Comparison of ENCODE assay signal across 1 cellular context in the genomic region with DNA sequence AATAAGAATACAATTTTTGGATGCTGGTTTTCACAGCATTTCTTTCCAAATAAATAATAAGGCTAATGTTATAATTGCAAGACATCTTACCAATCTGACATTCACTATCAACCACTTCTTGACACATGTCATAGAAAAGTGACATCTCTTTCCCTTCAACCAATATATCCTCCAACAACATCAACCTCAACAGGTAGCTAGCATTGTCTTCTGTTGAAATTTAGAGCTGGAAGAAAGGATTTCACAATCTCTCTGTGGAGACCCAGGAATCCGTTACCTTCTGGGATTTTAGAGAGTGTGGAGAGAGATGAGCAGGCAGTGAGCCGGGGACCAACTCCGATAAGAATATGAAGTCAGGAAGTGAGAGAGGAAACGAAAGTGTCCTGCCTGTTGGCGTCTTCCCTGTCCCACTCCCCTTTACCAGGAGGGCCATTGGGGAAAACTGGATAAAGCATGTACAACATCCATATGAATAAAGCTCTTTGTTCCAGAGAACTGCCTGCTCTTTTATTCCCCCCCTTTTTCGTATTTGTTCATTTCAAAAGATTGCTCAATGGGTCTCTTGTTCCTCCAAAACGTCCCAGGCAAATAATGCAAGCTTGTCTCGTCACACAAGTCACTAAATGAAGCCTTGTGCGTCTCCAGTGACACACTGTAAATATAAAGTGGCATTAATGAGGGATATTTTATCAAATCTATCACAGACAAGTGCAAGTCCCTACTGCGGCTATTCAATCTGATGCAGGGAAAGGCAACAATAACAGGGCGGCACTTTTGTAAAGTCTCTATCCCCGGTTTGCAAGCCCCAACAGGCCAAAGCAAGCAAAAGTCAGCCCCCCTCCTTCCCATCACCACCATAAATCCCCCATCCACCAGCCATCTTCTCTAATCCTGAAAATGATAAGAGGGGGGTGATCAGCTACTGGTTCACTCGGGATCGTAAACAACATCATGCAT.
A peak's percentile ranks its signal among the peaks of the same experiment; 100 is the strongest.
TF ChIP-seq lines count a peak whose summit lies in the region.

No MANE protein-coding gene starts in this region.

TF ChIP-seq in HepG2, 621 proteins besides CTCF, POLR2A, EP300 and RAD21 (continues in another document):
- TF ChIP-seq IRF2 (CRISPR knock-in tag; IDR thresholded peaks at IDR 0.05) (0 out of 2 replicates have a peak, but pooled peaks have one; percentile 30), TBX3 (IDR thresholded peaks at IDR 0.05; ENCODE audit: borderline replicate concordance) (no peak), ZEB1 (IDR thresholded peaks at IDR 0.05; ENCODE audit: insufficient replicate concordance, low read depth) (no peak), AKAP8 (CRISPR knock-in tag; IDR thresholded peaks at IDR 0.05) (no peak), MED1 (CRISPR knock-in tag; IDR thresholded peaks at IDR 0.05) (peak; percentile 37; the same call in 1 of the 2 replicates), ZNF136 (CRISPR knock-in tag; IDR thresholded peaks at IDR 0.05; ENCODE audit: low read depth) (no peak), HHEX (CRISPR knock-in tag; IDR thresholded peaks at IDR 0.05) (no peak), AKNA (CRISPR knock-in tag; IDR thresholded peaks at IDR 0.05; ENCODE audit: borderline replicate concordance) (no peak), XRCC5 (optimal IDR thresholded peaks at IDR 0.05; ENCODE audit: low read length) (no peak), HNRNPL (IDR thresholded peaks at IDR 0.05; ENCODE audit: low read depth, low read length) (no peak), TAF15 (IDR thresholded peaks at IDR 0.05; ENCODE audit: low read depth, low read length, poor library complexity, severe bottlenecking) (no peak), KMT2B (CRISPR knock-in tag; IDR thresholded peaks at IDR 0.05) (peak; percentile 56), TBX2 (CRISPR knock-in tag; IDR thresholded peaks at IDR 0.05; ENCODE audit: borderline replicate concordance) (peak; percentile 62), DNMT1 (CRISPR knock-in tag; IDR thresholded peaks at IDR 0.05) (no peak), ZFP41 (CRISPR knock-in tag; IDR thresholded peaks at IDR 0.05; ENCODE audit: borderline replicate concordance) (no peak), ZBTB20 (CRISPR knock-in tag; IDR thresholded peaks at IDR 0.05; ENCODE audit: borderline replicate concordance, low read depth) (no peak), ZNF766 (CRISPR knock-in tag; IDR thresholded peaks at IDR 0.05; ENCODE audit: borderline replicate concordance) (no peak), PREB (CRISPR knock-in tag; IDR thresholded peaks at IDR 0.05) (no peak), PHF21A (CRISPR knock-in tag; IDR thresholded peaks at IDR 0.05) (peak; percentile 90), POGK (CRISPR knock-in tag; conservative IDR thresholded peaks at IDR 0.05) (no peak), ZMYM3 (CRISPR knock-in tag; IDR thresholded peaks at IDR 0.05) (no peak), ZNF124 (CRISPR knock-in tag; IDR thresholded peaks at IDR 0.05) (no peak), ZMAT3 (CRISPR knock-in tag; conservative IDR thresholded peaks at IDR 0.05) (no peak), ZSCAN20 (CRISPR knock-in tag; IDR thresholded peaks at IDR 0.05; ENCODE audit: borderline replicate concordance) (no peak), BRF2 (CRISPR knock-in tag; IDR thresholded peaks at IDR 0.05) (no peak), ZNF512B (CRISPR knock-in tag; IDR thresholded peaks at IDR 0.05; ENCODE audit: borderline replicate concordance) (no peak), EEA1 (CRISPR knock-in tag; IDR thresholded peaks at IDR 0.05; ENCODE audit: borderline replicate concordance) (no peak), CCDC6 (CRISPR knock-in tag; IDR thresholded peaks at IDR 0.05) (0 out of 2 replicates have a peak, but pooled peaks have one; percentile 33), ZSCAN31 (CRISPR knock-in tag; IDR thresholded peaks at IDR 0.05; ENCODE audit: low read depth) (no peak), HMG20A (CRISPR knock-in tag; IDR thresholded peaks at IDR 0.05; ENCODE audit: borderline replicate concordance) (peak; percentile 52; the same call in 1 of the 2 replicates), NFKB2 (CRISPR knock-in tag; IDR thresholded peaks at IDR 0.05; ENCODE audit: borderline replicate concordance) (no peak), ZNF547 (CRISPR knock-in tag; IDR thresholded peaks at IDR 0.05) (no peak), GATAD1 (CRISPR knock-in tag; IDR thresholded peaks at IDR 0.05) (no peak; the same call in 1 of the 2 replicates), ZNF460 (CRISPR knock-in tag; IDR thresholded peaks at IDR 0.05; ENCODE audit: borderline replicate concordance) (no peak), ZNF432 (CRISPR knock-in tag; IDR thresholded peaks at IDR 0.05; ENCODE audit: borderline replicate concordance) (no peak), SRSF9 (IDR thresholded peaks at IDR 0.05; ENCODE audit: borderline replicate concordance, insufficient read depth, low read depth, low read length, poor library complexity, severe bottlenecking) (no peak), ZNF660 (CRISPR knock-in tag; IDR thresholded peaks at IDR 0.05; ENCODE audit: borderline replicate concordance, low read depth) (no peak), ZNF160 (CRISPR knock-in tag; IDR thresholded peaks at IDR 0.05) (no peak), ARHGAP35 (CRISPR knock-in tag; IDR thresholded peaks at IDR 0.05; ENCODE audit: borderline replicate concordance) (no peak), KLF15 (CRISPR knock-in tag; IDR thresholded peaks at IDR 0.05; ENCODE audit: borderline replicate concordance) (no peak), ZFP82 (CRISPR knock-in tag; IDR thresholded peaks at IDR 0.05; ENCODE audit: borderline replicate concordance) (no peak), RNF2 (conservative IDR thresholded peaks at IDR 0.05; ENCODE audit: low read depth) (no peak)
- TF ChIP-seq, protein P1, sequence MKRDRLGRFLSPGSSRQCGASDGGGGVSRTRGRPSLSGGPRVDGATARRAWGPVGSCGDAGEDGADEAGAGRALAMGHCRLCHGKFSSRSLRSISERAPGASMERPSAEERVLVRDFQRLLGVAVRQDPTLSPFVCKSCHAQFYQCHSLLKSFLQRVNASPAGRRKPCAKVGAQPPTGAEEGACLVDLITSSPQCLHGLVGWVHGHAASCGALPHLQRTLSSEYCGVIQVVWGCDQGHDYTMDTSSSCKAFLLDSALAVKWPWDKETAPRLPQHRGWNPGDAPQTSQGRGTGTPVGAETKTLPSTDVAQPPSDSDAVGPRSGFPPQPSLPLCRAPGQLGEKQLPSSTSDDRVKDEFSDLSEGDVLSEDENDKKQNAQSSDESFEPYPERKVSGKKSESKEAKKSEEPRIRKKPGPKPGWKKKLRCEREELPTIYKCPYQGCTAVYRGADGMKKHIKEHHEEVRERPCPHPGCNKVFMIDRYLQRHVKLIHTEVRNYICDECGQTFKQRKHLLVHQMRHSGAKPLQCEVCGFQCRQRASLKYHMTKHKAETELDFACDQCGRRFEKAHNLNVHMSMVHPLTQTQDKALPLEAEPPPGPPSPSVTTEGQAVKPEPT (CRISPR knock-in tag; IDR thresholded peaks at IDR 0.05; ENCODE audit: low read depth): no peak
- TF ChIP-seq, protein P2, sequence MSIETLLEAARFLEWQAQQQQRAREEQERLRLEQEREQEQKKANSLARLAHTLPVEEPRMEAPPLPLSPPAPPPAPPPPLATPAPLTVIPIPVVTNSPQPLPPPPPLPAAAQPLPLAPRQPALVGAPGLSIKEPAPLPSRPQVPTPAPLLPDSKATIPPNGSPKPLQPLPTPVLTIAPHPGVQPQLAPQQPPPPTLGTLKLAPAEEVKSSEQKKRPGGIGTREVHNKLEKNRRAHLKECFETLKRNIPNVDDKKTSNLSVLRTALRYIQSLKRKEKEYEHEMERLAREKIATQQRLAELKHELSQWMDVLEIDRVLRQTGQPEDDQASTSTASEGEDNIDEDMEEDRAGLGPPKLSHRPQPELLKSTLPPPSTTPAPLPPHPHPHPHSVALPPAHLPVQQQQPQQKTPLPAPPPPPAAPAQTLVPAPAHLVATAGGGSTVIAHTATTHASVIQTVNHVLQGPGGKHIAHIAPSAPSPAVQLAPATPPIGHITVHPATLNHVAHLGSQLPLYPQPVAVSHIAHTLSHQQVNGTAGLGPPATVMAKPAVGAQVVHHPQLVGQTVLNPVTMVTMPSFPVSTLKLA (IDR thresholded peaks at IDR 0.05): no peak
